In the genomic region with DNA sequence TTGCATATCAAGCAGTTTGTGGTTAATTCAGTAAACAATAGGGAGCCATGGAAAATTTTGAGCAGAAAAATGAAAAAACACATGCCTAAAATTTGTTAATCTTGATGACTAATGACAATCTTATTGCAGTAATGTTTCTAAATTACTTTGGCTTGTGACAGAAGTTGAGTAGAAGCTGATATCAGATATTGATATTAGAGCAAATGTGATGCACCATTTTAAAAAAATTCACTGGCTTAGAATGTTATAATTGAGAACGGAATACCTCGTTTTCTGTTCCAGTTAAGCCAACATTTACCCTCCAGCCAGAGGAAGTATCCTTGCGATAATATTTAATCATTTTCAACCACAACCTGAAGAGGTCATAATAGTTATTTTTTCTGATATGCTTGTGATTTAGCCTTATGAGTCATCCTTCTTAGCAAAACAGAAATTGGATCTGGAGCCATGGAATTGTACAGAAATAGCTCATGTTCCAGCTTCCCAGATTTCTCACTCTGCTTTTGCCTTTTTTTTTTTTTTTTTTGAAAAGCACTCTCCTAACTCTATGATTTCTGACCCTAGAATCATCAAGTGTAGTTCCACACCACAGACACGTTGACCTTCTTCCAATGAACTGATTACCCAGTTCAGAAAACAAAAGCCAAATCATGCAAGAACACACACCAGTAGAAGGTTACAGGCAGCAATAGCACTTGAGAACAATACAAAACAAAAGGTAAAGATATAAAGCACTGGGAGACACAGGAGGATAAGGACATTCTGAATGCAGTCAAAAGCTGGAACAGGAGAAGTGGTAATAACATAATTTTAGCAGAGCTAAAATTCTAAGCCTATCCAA, we compare ENCODE assay signal across 10 cellular contexts.
DNase-seq lines count a peak whose midpoint lies in the region; ATAC-seq, FAIRE-seq and TF ChIP-seq lines count a peak whose summit lies in the region.
"Had no signal": no experiment of that assay in that cellular context is flagged by ENCODE, and none has a peak within 500 bp of the region (broad histone marks: within the 10 kb centered on the region; RNA-seq: fewer than 3 reads in every experiment).

No MANE protein-coding gene starts in this region.

- H3K4ac ChIP-seq in mesendoderm (ENCODE audit: low read depth, low read length): no peak overlapping the region

- H3K4me3 ChIP-seq in HFF-Myc (replicated peaks; ENCODE audit: low read depth, low read length): no peak overlapping the region
- H3K4me3 ChIP-seq in astrocyte (ENCODE audit: insufficient read depth, low read depth, low read length): no peak overlapping the region
- H3K4me3 ChIP-seq in left ventricle myocardium inferior: no peak overlapping the region
- no peak overlapping the region for H3K4me3 ChIP-seq in upper lobe of right lung
- no peak overlapping the region for H3K4me3 ChIP-seq in mesendoderm (ENCODE audit: low read length)
- H3K4me3 ChIP-seq: cardiac muscle cell had no signal

- no peaks in the 10 kb centered on the region for H4K20me1 ChIP-seq in astrocyte (ENCODE audit: insufficient read depth, low read length)

- H3K27ac ChIP-seq in astrocyte (ENCODE audit: low read depth, low read length) (no peak overlapping the region), left ventricle myocardium inferior (replicated peaks) (peak overlapping the region; percentile 52), temporal lobe (ENCODE audit: low read depth, low read length) (peak overlapping the region; percentile 63), upper lobe of right lung (no peak overlapping the region), mesendoderm (ENCODE audit: low read depth, low read length) (no peak overlapping the region)
- H3K27ac ChIP-seq: cardiac muscle cell had no signal

- H2BK120ac ChIP-seq in mesendoderm (ENCODE audit: low read depth, low read length): no peak overlapping the region

- H4K8ac ChIP-seq in mesendoderm (ENCODE audit: low read depth, low read length): no peak overlapping the region

- no peak for ATAC-seq in HG03442 (IDR thresholded peaks at IDR 0.05; ENCODE audit: unreplicated experiment)
- ATAC-seq in upper lobe of right lung: no peak

- no peak overlapping the region for H3K27ac Mint-ChIP-seq in astrocyte (ENCODE audit: unreplicated experiment)

- H3K36me3 ChIP-seq in astrocyte (ENCODE audit: insufficient read depth, low read length) (no peaks in the 10 kb centered on the region), left ventricle myocardium inferior (no peaks in the 10 kb centered on the region), upper lobe of right lung (no peaks in the 10 kb centered on the region), mesendoderm (ENCODE audit: control insufficient read depth, insufficient read depth, low read length) (no peaks in the 10 kb centered on the region)
- H3K36me3 ChIP-seq: cardiac muscle cell had no signal

- H3K27me3 ChIP-seq in astrocyte (ENCODE audit: insufficient read depth, low read length): peaks cover 75% of the 10 kb centered on the region
- H3K27me3 ChIP-seq in left ventricle myocardium inferior (ENCODE audit: low read depth): no peaks in the 10 kb centered on the region
- H3K27me3 ChIP-seq in upper lobe of right lung: no peaks in the 10 kb centered on the region
- no peaks in the 10 kb centered on the region for H3K27me3 ChIP-seq in mesendoderm (ENCODE audit: insufficient read depth, low read length, poor library complexity)
- H3K27me3 ChIP-seq: cardiac muscle cell had no signal

- no peaks in the 10 kb centered on the region for H3K79me2 ChIP-seq in astrocyte (ENCODE audit: insufficient read depth, low read length)
- H3K79me2 ChIP-seq in mesendoderm (ENCODE audit: control insufficient read depth, insufficient read depth, low read length): no peaks in the 10 kb centered on the region

- no peaks in the 10 kb centered on the region for H3K36me3 Mint-ChIP-seq in astrocyte (ENCODE audit: low read depth, unreplicated experiment)

- no peak overlapping the region for H3K56ac ChIP-seq in mesendoderm (ENCODE audit: low read length)

- H3K23ac ChIP-seq in mesendoderm (ENCODE audit: low read length): no peak overlapping the region

- no peaks in the 10 kb centered on the region for H3K9me3 ChIP-seq in astrocyte (ENCODE audit: insufficient read depth, low read depth, low read length)
- H3K9me3 ChIP-seq in left ventricle myocardium inferior (replicated peaks): no peaks in the 10 kb centered on the region
- no peaks in the 10 kb centered on the region for H3K9me3 ChIP-seq in upper lobe of right lung

- H2AFZ ChIP-seq in astrocyte (ENCODE audit: low read depth, low read length): no peak overlapping the region

- peaks cover 14% of the 10 kb centered on the region for H3K4me1 ChIP-seq in astrocyte (ENCODE audit: insufficient read depth, low read length)
- no peaks in the 10 kb centered on the region for H3K4me1 ChIP-seq in left ventricle myocardium inferior
- no peaks in the 10 kb centered on the region for H3K4me1 ChIP-seq in upper lobe of right lung
- H3K4me1 ChIP-seq in mesendoderm (ENCODE audit: control insufficient read depth, low read depth, low read length): no peaks in the 10 kb centered on the region

- H3K4me3 Mint-ChIP-seq in astrocyte (ENCODE audit: unreplicated experiment): no peak overlapping the region

- H3K79me1 ChIP-seq in mesendoderm (ENCODE audit: low read length): no peaks in the 10 kb centered on the region

- H3K18ac ChIP-seq in mesendoderm (ENCODE audit: low read length): no peak overlapping the region

- no peak overlapping the region for H4K5ac ChIP-seq in mesendoderm (ENCODE audit: low read length)

- peak; percentile 75 for DNase-seq in HFF-Myc (ENCODE audit: extremely low read depth, low read depth)
- peak; percentile 84 for DNase-seq in astrocyte (ENCODE audit: low read depth)
- DNase-seq in left ventricle myocardium inferior: no peak
- no peak for DNase-seq in upper lobe of right lung
- DNase-seq in mesendoderm: no peak
- no peak for DNase-seq in GOT3 (lab: John Stamatoyannopoulos, UW)
- DNase-seq: NCI-H774 had no signal

- H3K4me1 Mint-ChIP-seq in astrocyte (ENCODE audit: low read depth, unreplicated experiment): peaks cover 7% of the 10 kb centered on the region

- H3K9me3 Mint-ChIP-seq in astrocyte (ENCODE audit: unreplicated experiment): no peaks in the 10 kb centered on the region

- no peak overlapping the region for H2AK5ac ChIP-seq in mesendoderm (ENCODE audit: low read length)

- H3K27me3 Mint-ChIP-seq in astrocyte (ENCODE audit: low read depth, unreplicated experiment): peaks cover 5% of the 10 kb centered on the region

- H3K9ac ChIP-seq in astrocyte (ENCODE audit: low read length) (no peak overlapping the region), mesendoderm (ENCODE audit: low read length) (no peak overlapping the region)

- peak; percentile 84 for FAIRE-seq in astrocyte (lab: Jason Lieb, UNC)

- no peak overlapping the region for H2BK5ac ChIP-seq in mesendoderm (ENCODE audit: low read length)

- intact Hi-C loops in left ventricle myocardium inferior (cut with micrococcal nuclease): no loop called here
- intact Hi-C loops in upper lobe of right lung (cut with DNase I): no loop called here

- H2BK15ac ChIP-seq in mesendoderm (replicated peaks; ENCODE audit: low read depth): no peak overlapping the region

- WGBS in mesendoderm (ENCODE audit: extremely low coverage, insufficient coverage, low lambda C conversion rate): no CpG with 5 or more reads among the region's 4 CpGs

- H3K4me2 ChIP-seq in astrocyte (ENCODE audit: low read length) (peak overlapping the region; percentile 37), mesendoderm (ENCODE audit: low read length) (no peak overlapping the region)

- TF ChIP-seq CTCF in HFF-Myc (IDR thresholded peaks at IDR 0.05; ENCODE audit: low read depth, low read length, missing control alignments) (no peak), astrocyte (IDR thresholded peaks at IDR 0.05; ENCODE audit: insufficient read depth, low read depth, low read length) (no peak), left ventricle myocardium inferior (IDR thresholded peaks at IDR 0.05; ENCODE audit: borderline replicate concordance) (no peak), upper lobe of right lung (IDR thresholded peaks at IDR 0.05) (no peak)

Comparison
In these comparisons a context has a peak if more than half of its experiments do, and no peak if none do; other contexts are left out.
1. DNase-seq: peak in HFF-Myc (single experiment) and astrocyte (single experiment); none in left ventricle myocardium inferior (single experiment), upper lobe of right lung (single experiment), mesendoderm (single experiment) and GOT3 (single experiment).
2. H3K27ac ChIP-seq: peak in left ventricle myocardium inferior (single experiment) and temporal lobe (single experiment); none in astrocyte (single experiment), upper lobe of right lung (single experiment) and mesendoderm (single experiment).